Comparison of ENCODE assay signal across 6 cellular contexts in genomic region chr11:115065314-115065713, GRCh38.
"Had no signal": no experiment of that assay in that cellular context is flagged by ENCODE, and none has a peak within 500 bp of the region (broad histone marks: within the 10 kb centered on the region; RNA-seq: fewer than 3 reads in every experiment).

No MANE protein-coding gene starts in this region.

- H3K4me3 ChIP-seq: K562 had no signal

- H3K27ac ChIP-seq: HL-60 had no signal

- DNase-seq: IMR-90, KBM-7, KG1 had no signal

- ATAC-seq: HepG2, K562 had no signal
